Comparison of ENCODE assay signal across 8 cellular contexts in genomic region chrY:13478126-13478750, GRCh38. TPM values are rescaled to one million over a fixed set of nuclear protein-coding genes. Genes with fewer than 3 reads are reported as not detected.
DNase-seq lines count a peak whose midpoint lies in the region; ATAC-seq lines count a peak whose summit lies in the region.

No MANE protein-coding gene starts in this region.

- peak in 1 of 2 donors; percentile 79 for ATAC-seq in right cardiac atrium
- ATAC-seq in stimulated activated naive CD8-positive, alpha-beta T cell treated with anti-CD3 and anti-CD28 coated beads, Interleukin-15, Interleukin-2, amounts not matched to agents 100 U/mL and 50 U/mL, for 24 hours, result peak; percentile 32
- ATAC-seq in HG03025 (IDR thresholded peaks at IDR 0.05; ENCODE audit: low FRiP score, unreplicated experiment), result no peak

- H3K4me3 ChIP-seq in right cardiac atrium (ENCODE audit: low read length), result peak overlapping the region; percentile 97

- under 1% methylated on average over 14 of the region's 14 CpGs for WGBS in right cardiac atrium

- intact Hi-C loops in right cardiac atrium (cut with DNase I), result no loop called here

- H3K9me3 ChIP-seq in right cardiac atrium (ENCODE audit: control insufficient read depth, low read length), result no peaks in the 10 kb centered on the region

- no peaks in the 10 kb centered on the region for H3K4me1 ChIP-seq in right cardiac atrium (ENCODE audit: control insufficient read depth, insufficient read depth, low read length)

- no peaks in the 10 kb centered on the region for H3K27me3 ChIP-seq in right cardiac atrium (ENCODE audit: control insufficient read depth, insufficient read depth)

- in situ Hi-C loops in Caki2 (cut with HindIII; ENCODE audit: low pct_unique_long_range_greater_than_20kb, low sequenced_read_pairs), result no loop called here

- peak; percentile 48 for DNase-seq in Caki2 (ENCODE audit: low read depth)
- DNase-seq in HS-5 (ENCODE audit: low read depth), result peak; percentile 26
- peak; percentile 19 to 23 for DNase-seq in activated CD4-positive, alpha-beta T cell treated with anti-CD3 and anti-CD28 coated beads, Interleukin-2, amount 50 U/mL, for 4 hours
- no peak for DNase-seq in right cardiac atrium
- DNase-seq in stimulated activated naive CD8-positive, alpha-beta T cell treated with anti-CD3 and anti-CD28 coated beads, Interleukin-15, Interleukin-2, amounts not matched to agents 100 U/mL and 50 U/mL, for 24 hours, result peak; percentile 37
- no peak for DNase-seq in amniotic stem cell (lab: John Stamatoyannopoulos, UW)
- no peak for DNase-seq in islet precursor cell

- peak overlapping the region; percentile 37 for H3K27ac ChIP-seq in right cardiac atrium (ENCODE audit: low read length)

RNA-seq across cellular contexts. Expression of gene UTY, which starts 1.6 kb away (rescaled TPM):
- 4.0 and 27.8 TPM in 2 replicates for total RNA-seq in Caki2 (2014; rRNA removed; shearing (Covaris generic); ENCODE audit: low replicate concordance)
- total RNA-seq in right cardiac atrium, result 10 to 100 TPM in 2 of 4 donors, not detected in 2; 14.3 to 14.6 TPM
- 3.2 TPM for polyA plus RNA-seq in right cardiac atrium

Comparison
In these comparisons a context has a peak if more than half of its experiments do, and no peak if none do; other contexts are left out.
1. DNase-seq: peak in Caki2 (single experiment), HS-5 (single experiment), activated CD4-positive, alpha-beta T cell treated with anti-CD3 and anti-CD28 coated beads, Interleukin-2, amount 50 U/mL, for 4 hours (2 of 2) and stimulated activated naive CD8-positive, alpha-beta T cell treated with anti-CD3 and anti-CD28 coated beads, Interleukin-15, Interleukin-2, amounts not matched to agents 100 U/mL and 50 U/mL, for 24 hours (single experiment); none in right cardiac atrium (0 of 3), amniotic stem cell (single experiment) and islet precursor cell (single experiment).